14 cellular contexts compared by ENCODE assay signal in genomic region chr15:63539517-63539916, GRCh38. TPM values are rescaled to one million over a fixed set of nuclear protein-coding genes. Genes with fewer than 3 reads are reported as not detected.
DNase-seq lines count a peak whose midpoint lies in the region; TF ChIP-seq lines count a peak whose summit lies in the region.
"Had no signal": no experiment of that assay in that cellular context is flagged by ENCODE, and none has a peak within 500 bp of the region (broad histone marks: within the 10 kb centered on the region; RNA-seq: fewer than 3 reads in every experiment).

No MANE protein-coding gene starts in this region.

- no peak for TF ChIP-seq CTCF in chondrocyte (IDR thresholded peaks at IDR 0.05)

- WGBS in HUES64 = 89% methylated on average over 5 of the region's 6 CpGs

- no peak overlapping the region for H3K27ac ChIP-seq in HUES64 (ENCODE audit: low read depth, low read length)
- H3K27ac ChIP-seq: BLaER1, hepatocyte had no signal

- H3K4me1 ChIP-seq in HUES64 (ENCODE audit: insufficient read depth, low read length) = peaks cover 55% of the 10 kb centered on the region

- H3K4me1 Mint-ChIP-seq in chondrocyte (ENCODE audit: low read depth) = no peaks in the 10 kb centered on the region

- DNase-seq in Ammon's horn (ENCODE audit: low spot score) (peak; percentile 45), NCI-H82 treated with DMSO at 0.1 percent for 48 hours (lab: John Stamatoyannopoulos, UW; ENCODE audit: unreplicated experiment) (peak; percentile 27), globus pallidus (ENCODE audit: low spot score) (peak; percentile 31), chondrocyte (ENCODE audit: low spot score) (no peak), kidney glomerular epithelial cell (lab: John Stamatoyannopoulos, UW) (no peak), AG08395 (ENCODE audit: low spot score) (no peak)
- no peak for DNase-seq in activated CD8-positive, alpha-beta memory T cell treated with anti-CD3 and anti-CD28 coated beads, Interleukin-2, amount 50 U/mL, for 48 hours
- DNase-seq: activated naive CD4-positive, alpha-beta T cell treated with Interleukin-2 at 50 U/mL for 16 hours; NCI-H524 treated with DMSO at 0.1 percent for 48 hours; nephron progenitor cell; stimulated activated naive CD8-positive, alpha-beta T cell treated with anti-CD3 and anti-CD28 coated beads, Interleukin-15, Interleukin-2, amounts not matched to agents 100 U/mL and 50 U/mL, for 24 hours had no signal

- H3K36me3 Mint-ChIP-seq in chondrocyte (ENCODE audit: low read depth) = peaks cover 4% of the 10 kb centered on the region

- no peaks in the 10 kb centered on the region for H3K9me3 Mint-ChIP-seq in chondrocyte (ENCODE audit: low read depth)
- H3K9me3 Mint-ChIP-seq: nephron progenitor cell had no signal

- H3K36me3 ChIP-seq in HUES64 (ENCODE audit: insufficient read depth, low read length) = no peaks in the 10 kb centered on the region

- no peaks in the 10 kb centered on the region for H3K9me3 ChIP-seq in HUES64 (ENCODE audit: insufficient read depth, low read depth, low read length)
- H3K9me3 ChIP-seq: BLaER1 had no signal

- no peaks in the 10 kb centered on the region for H3K27me3 ChIP-seq in HUES64 (ENCODE audit: insufficient read depth, low read length)
- H3K27me3 ChIP-seq: BLaER1, hepatocyte had no signal

- no peak overlapping the region for H3K27ac Mint-ChIP-seq in chondrocyte (ENCODE audit: unreplicated experiment)

- H3K4me3 Mint-ChIP-seq in chondrocyte (ENCODE audit: unreplicated experiment) = no peak overlapping the region
- H3K4me3 Mint-ChIP-seq: nephron progenitor cell had no signal

- no peaks in the 10 kb centered on the region for H3K27me3 Mint-ChIP-seq in chondrocyte (ENCODE audit: low read depth)

- peak overlapping the region; percentile 22; the same call in 1 of the 2 replicates for H3K9ac ChIP-seq in HUES64 (ENCODE audit: low read depth, low read length)
- H3K9ac ChIP-seq: BLaER1 had no signal

- H3K4me3 ChIP-seq in HUES64 (ENCODE audit: low read length) = no peak overlapping the region
- H3K4me3 ChIP-seq: BLaER1, hepatocyte had no signal

RNA-seq across cellular contexts. Expression of gene USP3, which starts 35.1 kb away (rescaled TPM):
- polyA plus RNA-seq in HUES64 (2013, experiment 1 of 2) = 23.4 TPM
- polyA plus RNA-seq in HUES64 (2013, experiment 2 of 2) = 33.9 TPM
- total RNA-seq in chondrocyte = 27.6 to 30.6 TPM (median 28.7 TPM) in 3 replicates

RNA-seq across cellular contexts. Expression of gene FBXL22, which starts 57.7 kb away (rescaled TPM):
- 0.45 TPM for polyA plus RNA-seq in HUES64 (2013, experiment 1 of 2)
- 0.76 TPM for polyA plus RNA-seq in HUES64 (2013, experiment 2 of 2)
- total RNA-seq in chondrocyte = 2.8 to 3.9 TPM (median 2.9 TPM) in 3 replicates

Comparison
In these comparisons a context has a peak if more than half of its experiments do, and no peak if none do; other contexts are left out.
1. DNase-seq: peak in Ammon's horn (single experiment), NCI-H82 treated with DMSO at 0.1 percent for 48 hours (single experiment) and globus pallidus (single experiment); none in activated CD8-positive, alpha-beta memory T cell treated with anti-CD3 and anti-CD28 coated beads, Interleukin-2, amount 50 U/mL, for 48 hours (single experiment), chondrocyte (single experiment), kidney glomerular epithelial cell (single experiment) and AG08395 (single experiment).